ENCODE assay signal across 23 cellular contexts in the genomic region with DNA sequence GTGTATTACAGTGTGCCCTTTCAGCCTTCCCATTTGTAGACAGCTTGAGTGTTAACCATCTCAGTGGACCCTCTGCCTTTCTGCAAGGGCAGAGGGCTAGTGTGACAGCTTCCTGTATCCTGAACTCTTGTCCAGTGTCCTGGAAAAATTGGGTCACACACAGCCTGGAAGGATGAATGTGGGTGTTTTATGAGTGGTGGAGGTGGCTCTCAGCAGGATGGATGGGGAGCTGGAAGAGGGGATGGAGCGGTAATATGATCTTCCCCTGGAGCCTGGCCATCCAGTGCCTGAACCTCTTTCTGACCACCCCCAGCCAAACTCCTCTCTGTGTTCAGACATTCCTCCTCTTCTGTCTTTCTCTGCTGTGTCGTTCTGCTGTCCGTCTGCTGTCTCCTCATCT.
DNase-seq lines count a peak whose midpoint lies in the region; ATAC-seq, FAIRE-seq and TF ChIP-seq lines count a peak whose summit lies in the region.
"Had no signal": no experiment of that assay in that cellular context is flagged by ENCODE, and none has a peak within 500 bp of the region (broad histone marks: within the 10 kb centered on the region; RNA-seq: fewer than 3 reads in every experiment).

No MANE protein-coding gene starts in this region.

- no peak overlapping the region for H3K4me2 ChIP-seq in H1 (ENCODE audit: insufficient read depth in 1 of 2, low read depth in 2 of 2, low read length in 2 of 2)
- H3K4me2 ChIP-seq in neural progenitor cell, result no peak overlapping the region
- H3K4me2 ChIP-seq: BLaER1 had no signal

- no peak overlapping the region for H3K4me3 ChIP-seq in HEK293 (ENCODE audit: low read depth, low read length)
- no peak overlapping the region for H3K4me3 ChIP-seq in H1 (ENCODE audit: extremely low read depth in 1 of 4, insufficient read depth in 2 of 4, low read depth in 3 of 4, low read length in 4 of 4)
- no peak overlapping the region for H3K4me3 ChIP-seq in neural progenitor cell
- H3K4me3 ChIP-seq: BLaER1 had no signal

- no peak overlapping the region for H3K4me3 Mint-ChIP-seq in neural progenitor cell
- H3K4me3 Mint-ChIP-seq in CD14-positive monocyte, result no peak overlapping the region
- H3K4me3 Mint-ChIP-seq: CD4-positive, alpha-beta T cell; CD8-positive, alpha-beta T cell had no signal

- no peak overlapping the region for H4K5ac ChIP-seq in H1 (ENCODE audit: insufficient read length, low read depth, low read length)

- H3K56ac ChIP-seq in H1 (replicated peaks; ENCODE audit: insufficient read length, low read depth, low read length), result no peak overlapping the region

- no peaks in the 10 kb centered on the region for H3K23me2 ChIP-seq in H1 (ENCODE audit: low read depth, low read length)

- H3K36me3 ChIP-seq in HEK293 (ENCODE audit: control insufficient read depth in 2 of 2, insufficient read depth in 1 of 2, low read length in 2 of 2) (no peaks in the 10 kb centered on the region), H1 (ENCODE audit: control insufficient read depth in 2 of 4, insufficient read depth in 4 of 4, low read length in 3 of 4) (no peaks in the 10 kb centered on the region), neural progenitor cell (no peaks in the 10 kb centered on the region)
- H3K36me3 ChIP-seq: BE2C, BLaER1 had no signal

- intact Hi-C loops in CD14-positive monocyte (cut with micrococcal nuclease), result no loop called here

- no peak for TF ChIP-seq EP300 in H1 (IDR thresholded peaks at IDR 0.05; ENCODE audit: borderline replicate concordance in 1 of 2, low read depth in 2 of 2, low read length in 2 of 2)

- H2BK20ac ChIP-seq in H1 (ENCODE audit: low read length), result no peak overlapping the region

- no peak overlapping the region for H2BK12ac ChIP-seq in H1 (ENCODE audit: low read depth, low read length)

- H3K4me1 Mint-ChIP-seq in neural progenitor cell, result no peaks in the 10 kb centered on the region
- no peaks in the 10 kb centered on the region for H3K4me1 Mint-ChIP-seq in CD14-positive monocyte

- H3K9ac ChIP-seq in H1 (replicated peaks in 1 of 4; ENCODE audit: extremely low read depth in 1 of 4, low read depth in 3 of 4, low read length in 3 of 4) (no peak overlapping the region), neural progenitor cell (no peak overlapping the region)
- H3K9ac ChIP-seq: BLaER1 had no signal

- no peak overlapping the region for H2AFZ ChIP-seq in H1 (ENCODE audit: low read length)
- H2AFZ ChIP-seq in neural progenitor cell (replicated peaks), result peak overlapping the region; percentile 4

- H3K9me3 ChIP-seq in HEK293 (ENCODE audit: control insufficient read depth, insufficient read depth, low read depth, low read length), result no peaks in the 10 kb centered on the region
- H3K9me3 ChIP-seq in H1 (ENCODE audit: insufficient read depth in 2 of 2, low read depth in 1 of 2, low read length in 1 of 2), result no peaks in the 10 kb centered on the region
- no peaks in the 10 kb centered on the region for H3K9me3 ChIP-seq in neural progenitor cell (ENCODE audit: low read depth)
- H3K9me3 ChIP-seq: BE2C, BLaER1, Caco-2 had no signal

- no peaks in the 10 kb centered on the region for H3K79me1 ChIP-seq in H1 (ENCODE audit: low read depth, low read length)

- POLR2A ChIA-PET in HEK293 (lab: Yijun Ruan, JAX), result no interaction called here
- POLR2A ChIA-PET in H1 (lab: Charles Lee; ENCODE audit: partially characterized antibody), result no interaction called here

- TF ChIP-seq POLR2A in H1 (IDR thresholded peaks at IDR 0.05; ENCODE audit: control extremely low read depth in 1 of 2, low read depth in 2 of 2, low read length in 2 of 2), result no peak

- CTCF ChIA-PET in HEK293 (lab: Yijun Ruan, JAX), result no interaction called here
- CTCF ChIA-PET in H1 (lab: Charles Lee; ENCODE audit: partially characterized antibody), result interaction anchor here (2.5 kb wide), 1 partner anchor 11 kb away, joined by 7 read pairs; no protein-coding TSS in a partner anchor

- no peak overlapping the region for H3K14ac ChIP-seq in H1 (ENCODE audit: insufficient read length)

- H2BK5ac ChIP-seq in H1 (ENCODE audit: low read depth, low read length), result no peak overlapping the region

- no peak overlapping the region for H4K8ac ChIP-seq in H1 (ENCODE audit: extremely low read depth, insufficient read depth, low read length)

- H2BK120ac ChIP-seq in H1 (replicated peaks; ENCODE audit: low read depth, low read length), result no peak overlapping the region

- DNase-seq in H1 (ENCODE audit: low read depth in 1 of 2, low spot score in 2 of 2) (no peak), neural progenitor cell (ENCODE audit: low spot score) (no peak), CD14-positive monocyte (ENCODE audit: low spot score) (no peak), NCI-H446 (lab: John Stamatoyannopoulos, UW) (no peak)
- DNase-seq: 8988T; ACHN; BE2C; C1 segment of cervical spinal cord; Caco-2; Calu3; CD4-positive, alpha-beta T cell; CD8-positive, alpha-beta T cell; DMS79 treated with DMSO at 0.1 percent for 48 hours; GF-D8 had no signal

- H3K27me3 ChIP-seq in H1 (replicated peaks in 1 of 4; ENCODE audit: control insufficient read depth in 3 of 4, extremely low read depth in 1 of 4, insufficient read depth in 3 of 4, low read length in 3 of 4), result no peaks in the 10 kb centered on the region
- H3K27me3 ChIP-seq in neural progenitor cell, result no peaks in the 10 kb centered on the region
- H3K27me3 ChIP-seq: BE2C, BLaER1 had no signal

- H3K27ac Mint-ChIP-seq in neural progenitor cell (no peak overlapping the region), CD14-positive monocyte (no peak overlapping the region)
- H3K27ac Mint-ChIP-seq: CD4-positive, alpha-beta T cell; CD8-positive, alpha-beta T cell had no signal

- H3K4me1 ChIP-seq in HEK293 (ENCODE audit: control insufficient read depth, insufficient read depth, low read length) (peaks cover 9% of the 10 kb centered on the region; the same call in 1 of the 2 replicates), H1 (replicated peaks in 1 of 4; ENCODE audit: control insufficient read depth in 3 of 4, insufficient read depth in 4 of 4, low read length in 3 of 4) (no peaks in the 10 kb centered on the region), neural progenitor cell (no peaks in the 10 kb centered on the region)
- H3K4me1 ChIP-seq: BE2C, BLaER1, Caco-2 had no signal

- H3K23ac ChIP-seq in H1 (ENCODE audit: insufficient read length), result no peak overlapping the region

- H3K9me3 Mint-ChIP-seq in neural progenitor cell, result no peaks in the 10 kb centered on the region
- H3K9me3 Mint-ChIP-seq in CD14-positive monocyte, result peaks cover 0 to 2% (median 0%) of the 10 kb centered on the region in 7 donors
- H3K9me3 Mint-ChIP-seq: CD4-positive, alpha-beta T cell; CD8-positive, alpha-beta T cell had no signal

- no peak for FAIRE-seq in H1 (lab: Jason Lieb, UNC)
- FAIRE-seq: A204.1, D721Med, G401.6, GM12891, GM19239 had no signal

- no peaks in the 10 kb centered on the region for H3K36me3 Mint-ChIP-seq in neural progenitor cell
- H3K36me3 Mint-ChIP-seq in CD14-positive monocyte, result no peaks in the 10 kb centered on the region
- H3K36me3 Mint-ChIP-seq: CD8-positive, alpha-beta T cell had no signal

- H3K4ac ChIP-seq in H1 (replicated peaks; ENCODE audit: insufficient read length, low read depth, low read length), result no peak overlapping the region

- TF ChIP-seq CTCF in HEK293 (tag by site-specific recombination; IDR thresholded peaks at IDR 0.05) (no peak), H1 (IDR thresholded peaks at IDR 0.05; ENCODE audit: control extremely low read depth in 1 of 3, insufficient read depth in 1 of 3, low read depth in 1 of 3, low read length in 3 of 3) (no peak), neural progenitor cell (IDR thresholded peaks at IDR 0.05) (no peak), CD14-positive monocyte (IDR thresholded peaks at IDR 0.05) (no peak)

- no peak overlapping the region for H2AK5ac ChIP-seq in H1 (ENCODE audit: low read depth, low read length)

- no peaks in the 10 kb centered on the region for H3F3A ChIP-seq in neural progenitor cell (ENCODE audit: low read depth)

- no peak overlapping the region for H2BK15ac ChIP-seq in H1 (ENCODE audit: low read length)

- WGBS in H1 (ENCODE audit: extremely low coverage in 1 of 2, insufficient coverage in 1 of 2, insufficient read length in 1 of 2, insufficient replicate concordance in 2 of 2, low coverage in 1 of 2, low lambda C conversion rate in 2 of 2, missing lambda C conversion rate in 1 of 2), 2 experiments, result 80% methylated on average over 3 of the region's 3 CpGs; no CpG with 5 or more reads in 1 of the 2 experiments

- peak overlapping the region; percentile 32; the same call in 1 of the 2 replicates for H3K18ac ChIP-seq in H1 (ENCODE audit: extremely low read depth, low read length)

- no peaks in the 10 kb centered on the region for H4K20me1 ChIP-seq in H1 (replicated peaks in 1 of 2; ENCODE audit: control insufficient read depth in 1 of 2, insufficient read depth in 2 of 2, low read length in 2 of 2)
- H4K20me1 ChIP-seq in neural progenitor cell (ENCODE audit: low read depth), result no peaks in the 10 kb centered on the region
- H4K20me1 ChIP-seq: BLaER1 had no signal

- H4K91ac ChIP-seq in H1 (replicated peaks; ENCODE audit: insufficient read length, low read length), result no peak overlapping the region

- H3K79me2 ChIP-seq in H1 (ENCODE audit: control insufficient read depth in 1 of 2, insufficient read depth in 2 of 2, low read length in 2 of 2), result no peaks in the 10 kb centered on the region
- H3K79me2 ChIP-seq in neural progenitor cell (ENCODE audit: low read depth), result no peaks in the 10 kb centered on the region

- TF ChIP-seq RAD21 in H1 (IDR thresholded peaks at IDR 0.05 in 1 of 2, conservative IDR thresholded peaks at IDR 0.05 in 1 of 2; ENCODE audit: low read depth in 2 of 2, low read length in 2 of 2), result no peak

- H3K27ac ChIP-seq in HEK293 (ENCODE audit: extremely low read depth, low read depth, low read length) (no peak overlapping the region), H1 (ENCODE audit: low read depth, low read length) (no peak overlapping the region), neural progenitor cell (no peak overlapping the region)
- H3K27ac ChIP-seq: BLaER1 had no signal

- ATAC-seq in GM21529 (IDR thresholded peaks at IDR 0.05; ENCODE audit: unreplicated experiment) (no peak), HG02973 (IDR thresholded peaks at IDR 0.05; ENCODE audit: unreplicated experiment) (no peak)
- ATAC-seq: CD8-positive, alpha-beta T cell had no signal

- H3K27me3 Mint-ChIP-seq in neural progenitor cell (ENCODE audit: insufficient read depth, low read depth) (peaks cover 4% of the 10 kb centered on the region), CD14-positive monocyte (ENCODE audit: low read depth in 3 of 3) (peaks cover 2 to 3% (median 2%) of the 10 kb centered on the region in 3 donors)

TF ChIP-seq in HEK293, 187 proteins besides CTCF, POLR2A, EP300 and RAD21 (continues in another document):
- TF ChIP-seq ZFHX2 (tag by site-specific recombination; conservative IDR thresholded peaks at IDR 0.05), result peak; percentile 89
